ENCODE assay signal across 8 cellular contexts in the genomic region with DNA sequence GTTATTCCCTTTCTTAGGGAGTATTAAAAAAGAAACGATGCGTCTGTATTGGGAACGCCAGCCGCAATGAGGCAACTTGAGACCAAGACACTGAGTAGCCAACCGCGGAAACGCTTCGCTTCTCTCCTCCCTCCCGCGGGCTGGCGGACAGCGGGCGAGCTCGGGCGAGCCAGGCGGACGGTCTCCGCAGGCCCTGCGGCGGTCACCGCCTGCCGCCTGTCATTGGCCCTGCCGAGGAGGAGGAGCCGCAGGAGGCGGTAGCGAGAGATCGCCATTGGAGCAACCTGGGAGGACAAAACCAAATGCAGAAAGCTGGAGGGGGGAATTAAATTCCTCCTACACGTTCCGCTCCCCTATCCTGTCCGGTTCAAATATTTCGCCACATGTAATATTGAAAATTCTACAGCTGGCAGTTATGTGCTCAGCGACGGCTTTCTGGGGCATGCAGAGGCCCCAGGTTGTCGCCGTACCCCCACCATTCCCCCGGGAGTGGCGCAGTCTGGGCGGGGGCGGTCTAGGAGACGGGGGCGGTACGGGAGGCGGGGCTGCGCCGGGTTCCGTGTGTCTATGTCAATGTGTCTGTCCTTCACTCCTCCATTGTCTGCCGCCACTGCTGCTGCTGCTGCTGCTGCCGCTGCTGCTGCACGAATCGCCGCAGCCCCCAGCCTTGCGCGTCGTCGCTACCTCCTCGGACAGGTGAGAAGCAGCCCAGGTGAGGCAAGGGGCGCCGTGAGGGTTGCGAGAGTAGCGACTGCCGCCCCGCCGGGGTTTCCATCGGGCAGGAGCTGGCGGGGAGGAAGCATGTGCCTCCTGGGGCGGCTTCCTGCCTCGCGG. TPM values are rescaled to one million over a fixed set of nuclear protein-coding genes. Genes with fewer than 3 reads are reported as not detected.
DNase-seq lines count a peak whose midpoint lies in the region; ATAC-seq and TF ChIP-seq lines count a peak whose summit lies in the region.

TSS of gene ANKMY2 (minus strand) at position 162 of the 834 bp plus-strand sequence. CDS start 181 bp downstream, outside the sequence.
TSS of gene BZW2 (plus strand) at position 589 of the 834 bp plus-strand sequence. CDS start 19,263 bp downstream, outside the sequence.

- POLR2A ChIA-PET in GM10248 (lab: Yijun Ruan, JAX): no interaction called here

- DNase-seq in GM10248 (ENCODE audit: extremely low spot score) (peak; percentile 90), NCI-H1105 (lab: John Stamatoyannopoulos, UW) (peak; percentile 92), SKM-1 (lab: John Stamatoyannopoulos, UW; ENCODE audit: unreplicated experiment) (peak; percentile 92), head of caudate nucleus (peak; percentile 87 to 97 (median 95)), osteoblast (ENCODE audit: insufficient read length, low spot score, missing footprints) (peak; percentile 98), testis (peak; percentile 96)
- peak; percentile 95 for DNase-seq in activated naive CD8-positive, alpha-beta T cell treated with anti-CD3 and anti-CD28 coated beads for 36 hours

- H4K20me1 ChIP-seq in osteoblast (ENCODE audit: insufficient read depth, low read length): peaks cover 13% of the 10 kb centered on the region

- H3K4me1 ChIP-seq in osteoblast (ENCODE audit: insufficient read depth, low read length) (peaks cover 38% of the 10 kb centered on the region), testis (peaks cover 18% of the 10 kb centered on the region)

- peak within 1 kb of the TSS; percentile 99 for H3K27ac Mint-ChIP-seq in activated naive CD8-positive, alpha-beta T cell treated with anti-CD3 and anti-CD28 coated beads for 36 hours

- H3K4me3 ChIP-seq in osteoblast (ENCODE audit: insufficient read depth, low read length) (peak within 1 kb of the TSS; percentile 91), testis (peak within 1 kb of the TSS; percentile 78 to 94)

- CTCF ChIA-PET in GM10248 (lab: Yijun Ruan, JAX): interaction anchor here (1.0 to 1.9 kb wide), 4 partner anchors 9 to 81 kb away, joined by 4 to 7 read pairs (median 4); no protein-coding TSS in a partner anchor

- WGBS in testis, 2 donors: 0% methylated on average over 32 to 65 of the region's 68 CpGs

- TF ChIP-seq CTCF in GM10248 (IDR thresholded peaks at IDR 0.05; ENCODE audit: control extremely low read depth, extremely low read depth, low read depth, missing control alignments): no peak
- no peak for TF ChIP-seq CTCF in osteoblast (IDR thresholded peaks at IDR 0.05; ENCODE audit: extremely low read depth, low read depth, low read length)
- TF ChIP-seq CTCF in testis (IDR thresholded peaks at IDR 0.05): no peak

- H3K4me2 ChIP-seq in osteoblast (ENCODE audit: insufficient read depth, low read length): peak within 1 kb of the TSS; percentile 90

- intact Hi-C loops in head of caudate nucleus (cut with DNase I) (loop anchor here (5.0 kb wide), 1 partner anchor 224 kb away; the partner anchor contains the start of gene CRPPA), testis (cut with DNase I; ENCODE audit: low total_unique reads) (no loop called here)

- peak; percentile 86 for TF ChIP-seq POLR2A in testis (IDR thresholded peaks at IDR 0.05)

- H3K4me1 Mint-ChIP-seq in activated naive CD8-positive, alpha-beta T cell treated with anti-CD3 and anti-CD28 coated beads for 36 hours: peaks cover 50% of the 10 kb centered on the region

- H3K36me3 Mint-ChIP-seq in activated naive CD8-positive, alpha-beta T cell treated with anti-CD3 and anti-CD28 coated beads for 36 hours: peaks cover 43% of the 10 kb centered on the region

- peaks cover 90% of the 10 kb centered on the region for H3K79me2 ChIP-seq in osteoblast (ENCODE audit: insufficient read depth, low read length)

- H3K27ac ChIP-seq in osteoblast (ENCODE audit: low read depth, low read length) (peak within 1 kb of the TSS; percentile 96), testis (peak within 1 kb of the TSS; percentile 87 to 93)

- H3K9me3 Mint-ChIP-seq in activated naive CD8-positive, alpha-beta T cell treated with anti-CD3 and anti-CD28 coated beads for 36 hours: no peaks in the 10 kb centered on the region

- no peaks in the 10 kb centered on the region for H3K9me3 ChIP-seq in osteoblast (ENCODE audit: low read depth, low read length)
- H3K9me3 ChIP-seq in testis: no peaks in the 10 kb centered on the region

- H3K27me3 Mint-ChIP-seq in activated naive CD8-positive, alpha-beta T cell treated with anti-CD3 and anti-CD28 coated beads for 36 hours: no peaks in the 10 kb centered on the region

- H3K36me3 ChIP-seq in osteoblast (ENCODE audit: insufficient read depth, low read length) (no peaks in the 10 kb centered on the region), testis (ENCODE audit: low read depth, missing control alignments) (no peaks in the 10 kb centered on the region)

- ATAC-seq in HG02642 (IDR thresholded peaks at IDR 0.05; ENCODE audit: poor library complexity, unreplicated experiment): peak; percentile 98

- peak within 1 kb of the TSS; percentile 99 for H3K4me3 Mint-ChIP-seq in activated naive CD8-positive, alpha-beta T cell treated with anti-CD3 and anti-CD28 coated beads for 36 hours

- peak within 1 kb of the TSS; percentile 92 for H2AFZ ChIP-seq in osteoblast (ENCODE audit: low read length)

- H3K27me3 ChIP-seq in osteoblast (ENCODE audit: insufficient read depth, low read length): no peaks in the 10 kb centered on the region
- no peaks in the 10 kb centered on the region for H3K27me3 ChIP-seq in testis

RNA-seq across cellular contexts. Expression of gene ANKMY2, which starts in this region (rescaled TPM):
- 10 to 100 TPM; 12.1 to 12.5 TPM for total RNA-seq in activated naive CD8-positive, alpha-beta T cell treated with anti-CD3 and anti-CD28 coated beads for 36 hours
- total RNA-seq in osteoblast: 26.8 and 28.0 TPM in 2 replicates
- 10 to 100 TPM; 13.4 to 17.0 TPM for total RNA-seq in testis
- 17.5 TPM for polyA plus RNA-seq in testis (ENCODE audit: insufficient read depth, low read depth, low replicate concordance)

RNA-seq across cellular contexts. Expression of gene BZW2, which starts in this region (rescaled TPM):
- total RNA-seq in activated naive CD8-positive, alpha-beta T cell treated with anti-CD3 and anti-CD28 coated beads for 36 hours: 100 to 1,000 TPM; 158 to 162 TPM
- 45.4 and 52.8 TPM in 2 replicates for total RNA-seq in osteoblast
- 10 to 100 TPM; 25.8 to 36.5 TPM for total RNA-seq in testis
- polyA plus RNA-seq in testis (ENCODE audit: insufficient read depth, low read depth, low replicate concordance): 23.2 TPM

Comparison
In these comparisons a context has a peak if more than half of its experiments do, and no peak if none do; other contexts are left out.
1. Peak in every context shown above with its lines: DNase-seq, ATAC-seq, H3K4me3 ChIP-seq and H3K27ac ChIP-seq.